Comparison of ENCODE assay signal across 8 cellular contexts in genomic region chr6:44257007-44257752, GRCh38. TPM values are rescaled to one million over a fixed set of nuclear protein-coding genes. Genes with fewer than 3 reads are reported as not detected.
DNase-seq lines count a peak whose midpoint lies in the region; ATAC-seq and TF ChIP-seq lines count a peak whose summit lies in the region.

TSS of gene SLC35B2 (minus strand) at chr6:44257528. CDS start at chr6:44257410, 118 bp downstream.

- H3K27ac Mint-ChIP-seq in endothelial cell (ENCODE audit: unreplicated experiment), result peak within 1 kb of the TSS; percentile 90
- peak within 1 kb of the TSS; percentile 98 for H3K27ac Mint-ChIP-seq in stimulated activated memory B cell treated with anti-CD40 and anti-IgM and Interleukin-4, amounts not matched to agents 10 μg/mL and 1 μg/mL and 100 μg/mL, for 72 hours

- peaks cover 14% of the 10 kb centered on the region for H3K27me3 Mint-ChIP-seq in endothelial cell (ENCODE audit: unreplicated experiment)
- no peaks in the 10 kb centered on the region for H3K27me3 Mint-ChIP-seq in stimulated activated memory B cell treated with anti-CD40 and anti-IgM and Interleukin-4, amounts not matched to agents 10 μg/mL and 1 μg/mL and 100 μg/mL, for 72 hours

- peak within 1 kb of the TSS; percentile 83 for H3K4me3 ChIP-seq in BE2C (ENCODE audit: low read depth, low read length)

- TF ChIP-seq CTCF in BE2C (IDR thresholded peaks at IDR 0.05; ENCODE audit: low read depth, low read length) (peak; percentile 34), endothelial cell (IDR thresholded peaks at IDR 0.05; ENCODE audit: unreplicated experiment) (peak; percentile 87)

- H3K27me3 ChIP-seq in BE2C, result no peaks in the 10 kb centered on the region

- ATAC-seq in GM18909 (IDR thresholded peaks at IDR 0.05; ENCODE audit: poor library complexity, unreplicated experiment), result peak; percentile 60
- peak; percentile 49 for ATAC-seq in HG03139 (IDR thresholded peaks at IDR 0.05; ENCODE audit: unreplicated experiment)
- peak; percentile 75 for ATAC-seq in stimulated activated memory B cell treated with anti-CD40 and anti-IgM and Interleukin-4, amounts not matched to agents 10 μg/mL and 1 μg/mL and 100 μg/mL, for 72 hours

- peaks cover 48% of the 10 kb centered on the region for H3K36me3 ChIP-seq in BE2C

- H3K9me3 ChIP-seq in BE2C, result no peaks in the 10 kb centered on the region

- H3K4me3 Mint-ChIP-seq in endothelial cell (ENCODE audit: unreplicated experiment), result peak within 1 kb of the TSS; percentile 92
- H3K4me3 Mint-ChIP-seq in stimulated activated memory B cell treated with anti-CD40 and anti-IgM and Interleukin-4, amounts not matched to agents 10 μg/mL and 1 μg/mL and 100 μg/mL, for 72 hours, result peak within 1 kb of the TSS; percentile 87

- no peaks in the 10 kb centered on the region; the same call in 1 of the 2 replicates for H3K4me1 ChIP-seq in BE2C

- peaks cover 54% of the 10 kb centered on the region for H3K36me3 Mint-ChIP-seq in endothelial cell (ENCODE audit: low read depth, unreplicated experiment)
- peaks cover 89% of the 10 kb centered on the region for H3K36me3 Mint-ChIP-seq in stimulated activated memory B cell treated with anti-CD40 and anti-IgM and Interleukin-4, amounts not matched to agents 10 μg/mL and 1 μg/mL and 100 μg/mL, for 72 hours

- DNase-seq in BE2C, result peak; percentile 78
- DNase-seq in NCI-H748 (lab: John Stamatoyannopoulos, UW; ENCODE audit: unreplicated experiment), result peak; percentile 88
- DNase-seq in activated CD8-positive, alpha-beta memory T cell treated with anti-CD3 and anti-CD28 coated beads for 24 hours, result peak; percentile 88
- peak; percentile 69 for DNase-seq in endothelial cell (ENCODE audit: low spot score)
- no peak for DNase-seq in mesenteric fat pad (ENCODE audit: low spot score)

- no peaks in the 10 kb centered on the region for H3K9me3 Mint-ChIP-seq in endothelial cell (ENCODE audit: unreplicated experiment)
- H3K9me3 Mint-ChIP-seq in stimulated activated memory B cell treated with anti-CD40 and anti-IgM and Interleukin-4, amounts not matched to agents 10 μg/mL and 1 μg/mL and 100 μg/mL, for 72 hours, result no peaks in the 10 kb centered on the region

- peaks cover 37% of the 10 kb centered on the region for H3K4me1 Mint-ChIP-seq in endothelial cell (ENCODE audit: unreplicated experiment)
- peaks cover 89% of the 10 kb centered on the region for H3K4me1 Mint-ChIP-seq in stimulated activated memory B cell treated with anti-CD40 and anti-IgM and Interleukin-4, amounts not matched to agents 10 μg/mL and 1 μg/mL and 100 μg/mL, for 72 hours

RNA-seq across cellular contexts. Expression of gene SLC35B2, which starts in this region (rescaled TPM):
- polyA plus RNA-seq in BE2C (2012; ENCODE audit: insufficient read depth, insufficient read length, low read depth), result 111 TPM
- 31.8 TPM for total RNA-seq in endothelial cell (ENCODE audit: unreplicated experiment)
- total RNA-seq in mesenteric fat pad, result 27.4 TPM
